ENCODE assay signal across 10 cellular contexts in genomic region chr1:156497078-156497742, GRCh38. TPM values are rescaled to one million over a fixed set of nuclear protein-coding genes. Genes with fewer than 3 reads are reported as not detected.
A peak's percentile ranks its signal among the peaks of the same experiment; 100 is the strongest.
DNase-seq lines count a peak whose midpoint lies in the region; ATAC-seq, FAIRE-seq and TF ChIP-seq lines count a peak whose summit lies in the region.
"Had no signal": no experiment of that assay in that cellular context is flagged by ENCODE, and none has a peak within 500 bp of the region (broad histone marks: within the 10 kb centered on the region; RNA-seq: fewer than 3 reads in every experiment).

No MANE protein-coding gene starts in this region.

- H3K23me2 ChIP-seq in H1 (ENCODE audit: low read depth, low read length), result peaks cover 20% of the 10 kb centered on the region

- H3K27ac ChIP-seq in BLaER1 treated with 17β-estradiol and CSF1 and Interleukin-3, amounts not matched to agents 10 nM and 100 nM, result peak overlapping the region; percentile 29 to 100 (median 97); a peak in 21 of 22 replicates
- peak overlapping the region; percentile 83 for H3K27ac ChIP-seq in MM.1S (ENCODE audit: low read length)
- H3K27ac ChIP-seq in H1 (ENCODE audit: low read depth, low read length), result no peak overlapping the region
- H3K27ac ChIP-seq in osteoblast (ENCODE audit: low read depth, low read length), result peak overlapping the region; percentile 67
- H3K27ac ChIP-seq: neutrophil had no signal

- H3K14ac ChIP-seq in H1 (ENCODE audit: insufficient read length), result no peak overlapping the region

- no peak for TF ChIP-seq EP300 in H1 (IDR thresholded peaks at IDR 0.05; ENCODE audit: borderline replicate concordance in 1 of 2, low read depth in 2 of 2, low read length in 2 of 2)

- no peak for ATAC-seq in GM21423 (IDR thresholded peaks at IDR 0.05; ENCODE audit: unreplicated experiment)

- peak overlapping the region; percentile 88; the same call in 1 of the 2 replicates for H2BK15ac ChIP-seq in H1 (ENCODE audit: low read length)

- peaks cover 65 to 71% (median 69%) of the 10 kb centered on the region in 10 experiments for H3K4me1 ChIP-seq in BLaER1 treated with 17β-estradiol and CSF1 and Interleukin-3, amounts not matched to agents 10 nM and 100 nM
- peaks cover 66% of the 10 kb centered on the region for H3K4me1 ChIP-seq in MM.1S (ENCODE audit: low read length)
- peaks cover 25 to 47% (median 33%) of the 10 kb centered on the region in 4 experiments for H3K4me1 ChIP-seq in H1 (replicated peaks in 1 of 4; ENCODE audit: control insufficient read depth in 3 of 4, insufficient read depth in 4 of 4, low read length in 3 of 4)
- peaks cover 59% of the 10 kb centered on the region for H3K4me1 ChIP-seq in osteoblast (ENCODE audit: insufficient read depth, low read length)

- WGBS in H1 (ENCODE audit: extremely low coverage in 1 of 2, insufficient coverage in 1 of 2, insufficient read length in 1 of 2, insufficient replicate concordance in 2 of 2, low coverage in 1 of 2, low lambda C conversion rate in 2 of 2, missing lambda C conversion rate in 1 of 2), 2 experiments, result 83% methylated on average over 11 of the region's 11 CpGs; no CpG with 5 or more reads in 1 of the 2 experiments

- peak overlapping the region; percentile 71; the same call in 1 of the 2 replicates for H2BK12ac ChIP-seq in H1 (ENCODE audit: low read depth, low read length)

- no peak for TF ChIP-seq RAD21 in H1 (IDR thresholded peaks at IDR 0.05 in 1 of 2, conservative IDR thresholded peaks at IDR 0.05 in 1 of 2; ENCODE audit: low read depth in 2 of 2, low read length in 2 of 2)

- peak overlapping the region; percentile 29 for H4K91ac ChIP-seq in H1 (replicated peaks; ENCODE audit: insufficient read length, low read length)

- H4K8ac ChIP-seq in H1 (ENCODE audit: extremely low read depth, insufficient read depth, low read length), result no peak overlapping the region

- H3K9me3 ChIP-seq in BLaER1 treated with 17β-estradiol and CSF1 and Interleukin-3, amounts not matched to agents 10 nM and 100 nM (replicated peaks in 1 of 11), result no peaks in the 10 kb centered on the region
- no peaks in the 10 kb centered on the region for H3K9me3 ChIP-seq in MM.1S (replicated peaks; ENCODE audit: insufficient read depth, low read length)
- H3K9me3 ChIP-seq in H1 (ENCODE audit: insufficient read depth in 2 of 2, low read depth in 1 of 2, low read length in 1 of 2), result no peaks in the 10 kb centered on the region
- no peaks in the 10 kb centered on the region for H3K9me3 ChIP-seq in osteoblast (ENCODE audit: low read depth, low read length)
- H3K9me3 ChIP-seq: neutrophil had no signal

- no peaks in the 10 kb centered on the region for H3K27me3 ChIP-seq in BLaER1 treated with 17β-estradiol and CSF1 and Interleukin-3, amounts not matched to agents 10 nM and 100 nM
- H3K27me3 ChIP-seq in MM.1S (replicated peaks; ENCODE audit: insufficient read depth, low read length) (no peaks in the 10 kb centered on the region), H1 (replicated peaks in 1 of 4; ENCODE audit: control insufficient read depth in 3 of 4, extremely low read depth in 1 of 4, insufficient read depth in 3 of 4, low read length in 3 of 4) (no peaks in the 10 kb centered on the region), osteoblast (ENCODE audit: insufficient read depth, low read length) (no peaks in the 10 kb centered on the region)
- H3K27me3 ChIP-seq: neutrophil had no signal

- CTCF ChIA-PET in H1 (lab: Charles Lee; ENCODE audit: partially characterized antibody), result interaction anchor here (1.1 to 17.4 kb wide), 3 partner anchors 10 to 31 kb away, joined by 3 to 236 read pairs (median 5); no protein-coding TSS in a partner anchor

- TF ChIP-seq POLR2A in H1 (IDR thresholded peaks at IDR 0.05; ENCODE audit: control extremely low read depth in 1 of 2, low read depth in 2 of 2, low read length in 2 of 2), result no peak

- no peak overlapping the region for H4K5ac ChIP-seq in H1 (ENCODE audit: insufficient read length, low read depth, low read length)

- DNase-seq in MM.1S (no peak), H1 (ENCODE audit: low read depth in 1 of 2, low spot score in 2 of 2) (no peak), osteoblast (ENCODE audit: insufficient read length, low spot score, missing footprints) (peak; percentile 75), HTR-8/SVneo (ENCODE audit: insufficient read length, low spot score) (no peak), NCI-H1105 treated with DMSO at 0.1 percent for 48 hours (lab: John Stamatoyannopoulos, UW) (no peak)
- DNase-seq in effector CD4-positive, alpha-beta T cell, result no peak

- H3K9me2 ChIP-seq in MM.1S (replicated peaks; ENCODE audit: insufficient read depth, low read length), result no peaks in the 10 kb centered on the region

- no peak overlapping the region for H3K56ac ChIP-seq in H1 (replicated peaks; ENCODE audit: insufficient read length, low read depth, low read length)

- H2BK5ac ChIP-seq in H1 (ENCODE audit: low read depth, low read length), result 0 out of 2 replicates have a peak overlapping the region, but pooled peaks have one; percentile 52

- FAIRE-seq in H1 (lab: Jason Lieb, UNC) (no peak), HTR-8/SVneo (lab: Jason Lieb, UNC) (no peak)
- FAIRE-seq: TTC549 had no signal

- H2BK120ac ChIP-seq in H1 (replicated peaks; ENCODE audit: low read depth, low read length), result no peak overlapping the region

- POLR2A ChIA-PET in H1 (lab: Charles Lee; ENCODE audit: partially characterized antibody), result interaction anchor here (0.8 kb wide), 2 partner anchors 16 to 38 kb away, joined by 3 to 4 read pairs; no protein-coding TSS in a partner anchor

- H3K23ac ChIP-seq in H1 (ENCODE audit: insufficient read length), result no peak overlapping the region

- H2BK20ac ChIP-seq in H1 (ENCODE audit: low read length), result no peak overlapping the region

- TF ChIP-seq CTCF in MM.1S (IDR thresholded peaks at IDR 0.05; ENCODE audit: low read length), result no peak
- no peak for TF ChIP-seq CTCF in H1 (IDR thresholded peaks at IDR 0.05; ENCODE audit: control extremely low read depth in 1 of 3, insufficient read depth in 1 of 3, low read depth in 1 of 3, low read length in 3 of 3)
- no peak for TF ChIP-seq CTCF in osteoblast (IDR thresholded peaks at IDR 0.05; ENCODE audit: extremely low read depth, low read depth, low read length)

- peaks cover 62 to 82% (median 74%) of the 10 kb centered on the region in 11 experiments for H4K20me1 ChIP-seq in BLaER1 treated with 17β-estradiol and CSF1 and Interleukin-3, amounts not matched to agents 10 nM and 100 nM
- H4K20me1 ChIP-seq in MM.1S (ENCODE audit: insufficient read depth, low read length) (no peaks in the 10 kb centered on the region), H1 (replicated peaks in 1 of 2; ENCODE audit: control insufficient read depth in 1 of 2, insufficient read depth in 2 of 2, low read length in 2 of 2) (peaks cover 2 to 5% of the 10 kb centered on the region in 2 experiments), osteoblast (ENCODE audit: insufficient read depth, low read length) (peaks cover 74% of the 10 kb centered on the region)

- H3K79me2 ChIP-seq in MM.1S (ENCODE audit: low read length) (peaks cover 85% of the 10 kb centered on the region), H1 (ENCODE audit: control insufficient read depth in 1 of 2, insufficient read depth in 2 of 2, low read length in 2 of 2) (peaks cover 12 to 72% of the 10 kb centered on the region in 2 experiments), osteoblast (ENCODE audit: insufficient read depth, low read length) (peaks cover 84% of the 10 kb centered on the region)

- H3K36me3 ChIP-seq in BLaER1 treated with 17β-estradiol and CSF1 and Interleukin-3, amounts not matched to agents 10 nM and 100 nM, result peaks cover 18 to 63% (median 45%) of the 10 kb centered on the region in 11 experiments
- H3K36me3 ChIP-seq in MM.1S (replicated peaks; ENCODE audit: insufficient read depth, low read length), result 0 out of 2 replicates have a peak, but pooled peaks cover 8% of the 10 kb centered on the region
- no peaks in the 10 kb centered on the region for H3K36me3 ChIP-seq in H1 (ENCODE audit: control insufficient read depth in 2 of 4, insufficient read depth in 4 of 4, low read length in 3 of 4)
- H3K36me3 ChIP-seq in osteoblast (ENCODE audit: insufficient read depth, low read length), result peaks cover 6% of the 10 kb centered on the region

- peak overlapping the region; percentile 60 for H3K18ac ChIP-seq in H1 (ENCODE audit: extremely low read depth, low read length)

- H3F3A ChIP-seq in MM.1S (ENCODE audit: insufficient read depth, low read length), result peaks cover 76% of the 10 kb centered on the region

- peak overlapping the region; percentile 93 to 100 (median 98) for H3K9ac ChIP-seq in BLaER1 treated with 17β-estradiol and CSF1 and Interleukin-3, amounts not matched to agents 10 nM and 100 nM
- peak overlapping the region; percentile 36; the same call in 1 of the 2 replicates for H3K9ac ChIP-seq in MM.1S (ENCODE audit: low read length)
- 0 out of 7 replicates have a peak overlapping the region, but pooled peaks of 1 of the 4 experiments have one; percentile 12 for H3K9ac ChIP-seq in H1 (replicated peaks in 1 of 4; ENCODE audit: extremely low read depth in 1 of 4, low read depth in 3 of 4, low read length in 3 of 4)

- H3K79me1 ChIP-seq in H1 (ENCODE audit: low read depth, low read length), result peaks cover 39% of the 10 kb centered on the region

- peak overlapping the region; percentile 89 to 99 (median 98) for H3K4me3 ChIP-seq in BLaER1 treated with 17β-estradiol and CSF1 and Interleukin-3, amounts not matched to agents 10 nM and 100 nM
- H3K4me3 ChIP-seq in MM.1S (ENCODE audit: low read length), result peak overlapping the region; percentile 96
- no peak overlapping the region for H3K4me3 ChIP-seq in H1 (ENCODE audit: extremely low read depth in 1 of 4, insufficient read depth in 2 of 4, low read depth in 3 of 4, low read length in 4 of 4)
- peak overlapping the region; percentile 49 for H3K4me3 ChIP-seq in osteoblast (ENCODE audit: insufficient read depth, low read length)

- H2AFZ ChIP-seq in MM.1S (ENCODE audit: low read length) (no peak overlapping the region), H1 (ENCODE audit: low read length) (no peak overlapping the region), osteoblast (ENCODE audit: low read length) (no peak overlapping the region)

- H3K4ac ChIP-seq in H1 (replicated peaks; ENCODE audit: insufficient read length, low read depth, low read length), result peak overlapping the region; percentile 19

- peak overlapping the region; percentile 92 to 100 (median 98) for H3K4me2 ChIP-seq in BLaER1 treated with 17β-estradiol and CSF1 and Interleukin-3, amounts not matched to agents 10 nM and 100 nM
- H3K4me2 ChIP-seq in MM.1S (ENCODE audit: low read depth, low read length) (peak overlapping the region; percentile 90), H1 (ENCODE audit: insufficient read depth in 1 of 2, low read depth in 2 of 2, low read length in 2 of 2) (peak overlapping the region in 1 of 2 experiments; percentile 90; a peak in 2 of 4 replicates), osteoblast (ENCODE audit: insufficient read depth, low read length) (peak overlapping the region; percentile 92)

- peak overlapping the region; percentile 93; the same call in 1 of the 2 replicates for H2AK5ac ChIP-seq in H1 (ENCODE audit: low read depth, low read length)

RNA-seq across cellular contexts. Expression of gene MEF2D, which starts 3.4 kb away (rescaled TPM):
- total RNA-seq in H1 (2021; fragmentation: NEBNext Ultra II Directional; extraction: Animal tissue kit (Norgen Biotek cat#: 25700)), result 17.3 and 19.5 TPM in 2 replicates
- 20.3 and 44.4 TPM in 2 replicates for polyA plus RNA-seq in H1 (2011; rRNA removed)
- polyA plus RNA-seq in H1 (2011; cell fraction: cytosol; rRNA removed), result 12.4 TPM
- polyA plus RNA-seq in H1 (2011; cell fraction: nucleus; rRNA removed), result 19.5 TPM
- 10.3 to 14.6 TPM (median 12.8 TPM) in 4 replicates for polyA plus RNA-seq in H1 (2012, experiment 1 of 2)
- polyA plus RNA-seq in H1 (2012, experiment 2 of 2), result 8.1 TPM
- polyA plus RNA-seq in H1 (2013, experiment 1 of 2), result 9.1 TPM
- 8.8 TPM for polyA plus RNA-seq in H1 (2013, experiment 2 of 2)
- 6.7 and 7.7 TPM in 2 replicates for polyA minus RNA-seq in H1 (2011; rRNA and poly(A)+ RNA removed)
- 14.5 TPM for polyA minus RNA-seq in H1 (2011; cell fraction: cytosol; rRNA and poly(A)+ RNA removed)
- 9.3 TPM for polyA minus RNA-seq in H1 (2011; cell fraction: nucleus; rRNA and poly(A)+ RNA removed)
- 12.4 and 14.1 TPM in 2 replicates for total RNA-seq in osteoblast

Comparison
In these comparisons a context has a peak if more than half of its experiments do, and no peak if none do; other contexts are left out.
1. H3K4me3 ChIP-seq: peak in BLaER1 treated with 17β-estradiol and CSF1 and Interleukin-3, amounts not matched to agents 10 nM and 100 nM (10 of 10), MM.1S (single experiment) and osteoblast (single experiment); none in H1 (0 of 4).